ENCODE assay signal across 8 cellular contexts in genomic region chr10:17644485-17644964, GRCh38. TPM values are rescaled to one million over a fixed set of nuclear protein-coding genes. Genes with fewer than 3 reads are reported as not detected.
DNase-seq lines count a peak whose midpoint lies in the region; ATAC-seq and TF ChIP-seq lines count a peak whose summit lies in the region.

No MANE protein-coding gene starts in this region.

- ATAC-seq in GM21423 (IDR thresholded peaks at IDR 0.05; ENCODE audit: unreplicated experiment) (peak; percentile 31), activated B cell treated with CpG ODN at 0.5 μM for 24 hours (ENCODE audit: low read depth) (peak; percentile 6), gastroesophageal sphincter (peak; percentile 14)

- H3K4me1 ChIP-seq in gastroesophageal sphincter: peaks cover 8 to 63% (median 15%) of the 10 kb centered on the region in 3 donors

- POLR2A ChIA-PET in activated B cell treated with CpG ODN at 0.5 μM for 24 hours (lab: Charles Lee): interaction anchor here (0.5 to 2.5 kb wide), 19 partner anchors 11 to 1014 kb away, joined by 3 to 27 read pairs (median 5); partner anchors contain the start of genes ARL5B, HACD1 and RSU1

- no peaks in the 10 kb centered on the region for H3K27me3 ChIP-seq in gastroesophageal sphincter

- CTCF ChIA-PET in activated B cell treated with CpG ODN at 0.5 μM for 24 hours (lab: Charles Lee): interaction anchor here (1.0 to 1.4 kb wide), 4 partner anchors 11 to 98 kb away, joined by 3 to 4 read pairs (median 3); no protein-coding TSS in a partner anchor

- no peak for TF ChIP-seq POLR2A in gastroesophageal sphincter (IDR thresholded peaks at IDR 0.05)

- H3K27ac ChIP-seq in gastroesophageal sphincter: peak overlapping the region; percentile 88 to 97 (median 92)

- H3K4me3 Mint-ChIP-seq in activated B cell treated with CpG ODN at 0.5 μM for 24 hours (peak overlapping the region; percentile 99), progenitor cell of endocrine pancreas (ENCODE audit: low read depth) (peak overlapping the region; percentile 99)

- H3K36me3 ChIP-seq in gastroesophageal sphincter: no peaks in the 10 kb centered on the region

- TF ChIP-seq CTCF in activated B cell treated with CpG ODN at 0.5 μM for 24 hours (IDR thresholded peaks at IDR 0.05) (no peak), gastroesophageal sphincter (IDR thresholded peaks at IDR 0.05) (no peak), progenitor cell of endocrine pancreas (IDR thresholded peaks at IDR 0.05; ENCODE audit: unreplicated experiment) (no peak)

- 0 to 2% methylated on average over 7 to 9 of the region's 9 CpGs for WGBS in gastroesophageal sphincter (ENCODE audit: low coverage in 1 of 2), 2 donors

- H3K4me1 Mint-ChIP-seq in activated B cell treated with CpG ODN at 0.5 μM for 24 hours (peaks cover 59% of the 10 kb centered on the region), progenitor cell of endocrine pancreas (ENCODE audit: low read depth) (peaks cover 24% of the 10 kb centered on the region)

- intact Hi-C loops in activated B cell treated with CpG ODN at 0.5 μM for 24 hours (cut with micrococcal nuclease): loop anchor here (1.0 to 2.0 kb wide), 6 partner anchors 11 to 827 kb away; partner anchors contain the start of genes HACD1 and RSU1

- H3K36me3 Mint-ChIP-seq in activated B cell treated with CpG ODN at 0.5 μM for 24 hours (ENCODE audit: low read depth) (peaks cover 24% of the 10 kb centered on the region), progenitor cell of endocrine pancreas (ENCODE audit: insufficient read depth) (peaks cover 3% of the 10 kb centered on the region)

- no peaks in the 10 kb centered on the region for H3K9me3 ChIP-seq in gastroesophageal sphincter

- peak overlapping the region; percentile 100 for H3K27ac Mint-ChIP-seq in activated B cell treated with CpG ODN at 0.5 μM for 24 hours
- peak overlapping the region; percentile 100 for H3K27ac Mint-ChIP-seq in progenitor cell of endocrine pancreas

- H3K4me3 ChIP-seq in gastroesophageal sphincter: peak overlapping the region; percentile 91 to 93

- no peak for TF ChIP-seq EP300 in gastroesophageal sphincter (IDR thresholded peaks at IDR 0.05)

- H3K9me3 Mint-ChIP-seq in activated B cell treated with CpG ODN at 0.5 μM for 24 hours: peaks cover 2% of the 10 kb centered on the region
- H3K9me3 Mint-ChIP-seq in progenitor cell of endocrine pancreas (ENCODE audit: low read depth): peaks cover 4% of the 10 kb centered on the region

- no peaks in the 10 kb centered on the region for H3K27me3 Mint-ChIP-seq in activated B cell treated with CpG ODN at 0.5 μM for 24 hours
- no peaks in the 10 kb centered on the region for H3K27me3 Mint-ChIP-seq in progenitor cell of endocrine pancreas

- peak; percentile 52 for DNase-seq in EH (ENCODE audit: low read depth)
- peak; percentile 64 for DNase-seq in HT-29 (ENCODE audit: low spot score)
- DNase-seq in activated B cell treated with CpG ODN at 0.5 μM for 24 hours: no peak
- DNase-seq in progenitor cell of endocrine pancreas (ENCODE audit: low spot score, unreplicated experiment): no peak
- no peak for DNase-seq in NCI-H128 (lab: John Stamatoyannopoulos, UW; ENCODE audit: unreplicated experiment)
- no peak for DNase-seq in foreskin melanocyte

RNA-seq across cellular contexts. Expression of gene STAM, which starts 0.6 kb away (rescaled TPM):
- 10.7 and 21.5 TPM in 2 replicates for total RNA-seq in HT-29 (2014; rRNA removed; shearing (Covaris generic))
- total RNA-seq in activated B cell treated with CpG ODN at 0.5 μM for 24 hours (25.5 and 28.7 TPM in 2 replicates), gastroesophageal sphincter (100 to 1,000 TPM in 1 of 4 donors, 10 to 100 TPM in 3; 14.9 to 192 (median 19.2) TPM), progenitor cell of endocrine pancreas (25.1 and 27.8 TPM in 2 replicates)

RNA-seq across cellular contexts. Expression of gene HACD1, which starts 27.4 kb away (rescaled TPM):
- total RNA-seq in HT-29 (2014; rRNA removed; shearing (Covaris generic)): 28.9 and 35.8 TPM in 2 replicates
- total RNA-seq in activated B cell treated with CpG ODN at 0.5 μM for 24 hours: 1.8 and 2.6 TPM in 2 replicates
- total RNA-seq in gastroesophageal sphincter: 10 to 100 TPM; 46.7 to 96.7 (median 82.6) TPM
- total RNA-seq in progenitor cell of endocrine pancreas: 14.3 and 15.9 TPM in 2 replicates

Comparison
In these comparisons a context has a peak if more than half of its experiments do, and no peak if none do; other contexts are left out.
1. DNase-seq: peak in EH (single experiment) and HT-29 (single experiment); none in activated B cell treated with CpG ODN at 0.5 μM for 24 hours (single experiment), progenitor cell of endocrine pancreas (single experiment), NCI-H128 (single experiment) and foreskin melanocyte (single experiment).
2. Peak in every context shown above with its lines, with median percentiles within 50 percentile points of each other: ATAC-seq.